ENCODE assay signal across 16 cellular contexts in the genomic region with DNA sequence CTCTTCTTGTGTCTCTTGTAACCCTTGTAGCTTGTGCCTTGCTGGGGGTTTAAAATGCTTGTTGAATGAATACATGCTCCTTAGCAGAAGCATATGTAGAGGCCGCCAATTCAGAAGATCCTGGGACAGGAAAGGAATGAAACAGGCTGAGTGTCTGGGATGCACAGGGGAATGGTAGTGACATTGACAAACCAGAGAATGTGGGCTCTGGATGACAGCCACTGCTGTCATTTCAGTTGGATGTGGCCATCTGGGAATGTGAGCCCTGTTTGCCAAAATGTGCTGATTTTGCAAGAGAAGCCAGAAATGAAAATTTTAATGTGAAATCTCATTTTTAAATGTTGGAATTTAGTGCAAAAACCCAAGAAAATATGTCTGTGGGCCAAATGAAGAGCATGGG.
DNase-seq lines count a peak whose midpoint lies in the region; ATAC-seq and TF ChIP-seq lines count a peak whose summit lies in the region.
"Had no signal": no experiment of that assay in that cellular context is flagged by ENCODE, and none has a peak within 500 bp of the region (broad histone marks: within the 10 kb centered on the region; RNA-seq: fewer than 3 reads in every experiment).

No MANE protein-coding gene starts in this region.

- no peaks in the 10 kb centered on the region for H3K36me3 Mint-ChIP-seq in nephron (ENCODE audit: low read depth)

- intact Hi-C loops in right cardiac atrium (cut with DNase I), result no loop called here

- no peak for TF ChIP-seq CTCF in cardiac muscle cell (IDR thresholded peaks at IDR 0.05; ENCODE audit: low read depth, low read length)
- no peak for TF ChIP-seq CTCF in nephron (IDR thresholded peaks at IDR 0.05; ENCODE audit: unreplicated experiment in 3 of 3)

- H3K36me3 ChIP-seq in cardiac muscle cell, result no peaks in the 10 kb centered on the region

- H3K9me3 ChIP-seq in cardiac muscle cell (ENCODE audit: low read depth) (no peaks in the 10 kb centered on the region), right cardiac atrium (ENCODE audit: control insufficient read depth, low read length) (no peaks in the 10 kb centered on the region)

- H3K27ac Mint-ChIP-seq in nephron, result peak overlapping the region; percentile 48 to 89 (median 81)
- no peak overlapping the region for H3K27ac Mint-ChIP-seq in stimulated activated naive CD8-positive, alpha-beta T cell treated with anti-CD3 and anti-CD28 coated beads, Interleukin-15, amount 100 ng/mL, for 72 hours
- H3K27ac Mint-ChIP-seq: CD4-positive, alpha-beta T cell; HFFc6 had no signal

- peaks cover 68% of the 10 kb centered on the region for H3K4me1 Mint-ChIP-seq in nephron
- H3K4me1 Mint-ChIP-seq in stimulated activated naive CD8-positive, alpha-beta T cell treated with anti-CD3 and anti-CD28 coated beads, Interleukin-15, amount 100 ng/mL, for 72 hours, result no peaks in the 10 kb centered on the region

- H3K4me3 Mint-ChIP-seq in nephron, result no peak overlapping the region
- H3K4me3 Mint-ChIP-seq in stimulated activated naive CD8-positive, alpha-beta T cell treated with anti-CD3 and anti-CD28 coated beads, Interleukin-15, amount 100 ng/mL, for 72 hours, result no peak overlapping the region
- H3K4me3 Mint-ChIP-seq: CD4-positive, alpha-beta T cell; HFFc6 had no signal

- WGBS in right cardiac atrium, result 87% methylated on average over 1 of the region's 1 CpG

- H3K9me3 Mint-ChIP-seq in nephron, result no peaks in the 10 kb centered on the region
- H3K9me3 Mint-ChIP-seq in stimulated activated naive CD8-positive, alpha-beta T cell treated with anti-CD3 and anti-CD28 coated beads, Interleukin-15, amount 100 ng/mL, for 72 hours, result no peaks in the 10 kb centered on the region
- H3K9me3 Mint-ChIP-seq: CD4-positive, alpha-beta T cell; HFFc6 had no signal

- DNase-seq in cardiac muscle cell (ENCODE audit: low read depth in 1 of 2, low spot score in 1 of 2) (no peak), right cardiac atrium (no peak), cerebellar cortex (ENCODE audit: low spot score) (peak; percentile 86), inferior parietal cortex (ENCODE audit: extremely low spot score) (no peak)
- DNase-seq in stimulated activated naive CD8-positive, alpha-beta T cell treated with anti-CD3 and anti-CD28 coated beads, Interleukin-15, amount 100 ng/mL, for 72 hours, result no peak
- DNase-seq in activated CD4-positive, alpha-beta T cell treated with anti-CD3 and anti-CD28 coated beads for 48 hours, result no peak
- DNase-seq: AML-193; Calu3; CD4-positive, alpha-beta T cell; DMS 273 treated with DMSO at 0.1 percent for 48 hours; HCEC 1CT; HFFc6 had no signal

- H3K27me3 Mint-ChIP-seq in nephron (ENCODE audit: low read depth), result no peaks in the 10 kb centered on the region
- peaks cover 15% of the 10 kb centered on the region for H3K27me3 Mint-ChIP-seq in stimulated activated naive CD8-positive, alpha-beta T cell treated with anti-CD3 and anti-CD28 coated beads, Interleukin-15, amount 100 ng/mL, for 72 hours
- H3K27me3 Mint-ChIP-seq: CD4-positive, alpha-beta T cell had no signal

- H3K4me3 ChIP-seq in cardiac muscle cell (no peak overlapping the region), right cardiac atrium (ENCODE audit: low read length) (no peak overlapping the region)

- peaks cover 55% of the 10 kb centered on the region for H3K4me1 ChIP-seq in cardiac muscle cell (ENCODE audit: low read depth)
- no peaks in the 10 kb centered on the region for H3K4me1 ChIP-seq in right cardiac atrium (ENCODE audit: control insufficient read depth, insufficient read depth, low read length)

- peak overlapping the region; percentile 89 for H3K27ac ChIP-seq in cardiac muscle cell
- no peak overlapping the region for H3K27ac ChIP-seq in right cardiac atrium (ENCODE audit: low read length)
- H3K27ac ChIP-seq: 22Rv1, HL-60 had no signal

- no peaks in the 10 kb centered on the region for H3K27me3 ChIP-seq in cardiac muscle cell
- H3K27me3 ChIP-seq in right cardiac atrium (ENCODE audit: control insufficient read depth, insufficient read depth), result no peaks in the 10 kb centered on the region

- ATAC-seq in right cardiac atrium (no peak), GM19324 (IDR thresholded peaks at IDR 0.05; ENCODE audit: low FRiP score, unreplicated experiment) (no peak)
- no peak for ATAC-seq in stimulated activated naive CD8-positive, alpha-beta T cell treated with anti-CD3 and anti-CD28 coated beads, Interleukin-15, amount 100 ng/mL, for 72 hours

Comparison
In these comparisons a context has a peak if more than half of its experiments do, and no peak if none do; other contexts are left out.
1. H3K27ac Mint-ChIP-seq: peak in nephron (3 of 3); none in stimulated activated naive CD8-positive, alpha-beta T cell treated with anti-CD3 and anti-CD28 coated beads, Interleukin-15, amount 100 ng/mL, for 72 hours (0 of 2).